Comparison of ENCODE assay signal across 14 cellular contexts in the genomic region with DNA sequence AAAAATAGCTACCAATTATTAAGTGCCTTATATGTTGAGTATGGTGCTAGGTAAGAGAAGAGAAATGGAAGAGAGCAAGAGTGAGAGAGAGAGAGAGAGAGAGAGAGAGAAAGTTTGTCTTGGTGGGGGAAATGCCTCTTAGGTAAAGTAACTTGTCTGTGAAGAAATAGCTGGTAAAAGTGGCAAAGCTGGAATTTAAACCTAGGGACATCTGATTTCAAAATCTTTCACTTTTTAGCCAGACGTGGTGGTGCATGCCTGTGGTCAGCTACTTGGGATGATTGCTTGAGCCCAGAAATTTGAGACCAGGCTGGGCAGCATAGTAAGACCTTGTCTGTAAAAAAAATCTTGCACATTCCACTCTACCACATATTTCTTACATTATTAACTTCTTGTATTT. TPM values are rescaled to one million over a fixed set of nuclear protein-coding genes. Genes with fewer than 3 reads are reported as not detected.
A peak's percentile ranks its signal among the peaks of the same experiment; 100 is the strongest.
DNase-seq lines count a peak whose midpoint lies in the region; ATAC-seq, FAIRE-seq and TF ChIP-seq lines count a peak whose summit lies in the region.
"Had no signal": no experiment of that assay in that cellular context is flagged by ENCODE, and none has a peak within 500 bp of the region (broad histone marks: within the 10 kb centered on the region; RNA-seq: fewer than 3 reads in every experiment).

No MANE protein-coding gene starts in this region.

- no peaks in the 10 kb centered on the region for H3K36me3 ChIP-seq in skeletal muscle satellite cell (ENCODE audit: insufficient read depth, low read length)
- H3K36me3 ChIP-seq in testis (ENCODE audit: low read depth, missing control alignments), result no peaks in the 10 kb centered on the region

- 72 to 88% methylated on average over 1 of the region's 1 CpG for WGBS in testis, 2 donors

- no peak overlapping the region for H3K27ac Mint-ChIP-seq in endothelial cell (ENCODE audit: unreplicated experiment)
- H3K27ac Mint-ChIP-seq: activated CD4-positive, alpha-beta T cell treated with anti-CD3 and anti-CD28 coated beads, Interleukin-2, amount 10 ng/mL, durations not matched to agents 24 days and 14 days; memory B cell had no signal

- no peak for TF ChIP-seq POLR2A in H54 (IDR thresholded peaks at IDR 0.05; ENCODE audit: low read depth, low read length)
- TF ChIP-seq POLR2A in testis (IDR thresholded peaks at IDR 0.05), result no peak

- CTCF ChIA-PET in GM10248 (lab: Yijun Ruan, JAX), result interaction anchor here (1.4 to 1.8 kb wide), 2 partner anchors 9 to 10 kb away, joined by 4 read pairs; no protein-coding TSS in a partner anchor

- no peak for TF ChIP-seq CTCF in fibroblast of the aortic adventitia (IDR thresholded peaks at IDR 0.05; ENCODE audit: insufficient read depth, low read length)
- TF ChIP-seq CTCF in endothelial cell (IDR thresholded peaks at IDR 0.05; ENCODE audit: unreplicated experiment), result no peak
- no peak for TF ChIP-seq CTCF in testis (IDR thresholded peaks at IDR 0.05)
- TF ChIP-seq CTCF in GM10248 (IDR thresholded peaks at IDR 0.05; ENCODE audit: control extremely low read depth, extremely low read depth, low read depth, missing control alignments), result no peak

- DNase-seq in H54 (ENCODE audit: insufficient read length, low spot score) (peak; percentile 12), T1000 (lab: John Stamatoyannopoulos, UW) (peak; percentile 40), fibroblast of the aortic adventitia (ENCODE audit: low read depth) (peak; percentile 97), endothelial cell (ENCODE audit: low spot score) (no peak), testis (no peak), GM10248 (ENCODE audit: extremely low spot score) (no peak)
- DNase-seq: activated CD4-positive, alpha-beta T cell treated with anti-CD3 and anti-CD28 coated beads, Interleukin-2, amount 10 ng/mL, durations not matched to agents 24 days and 14 days; head of caudate nucleus; NCI-H1417; posterior cingulate gyrus had no signal

- no peaks in the 10 kb centered on the region for H3K4me1 Mint-ChIP-seq in endothelial cell (ENCODE audit: unreplicated experiment)
- H3K4me1 Mint-ChIP-seq: activated CD4-positive, alpha-beta T cell treated with anti-CD3 and anti-CD28 coated beads, Interleukin-2, amount 10 ng/mL, durations not matched to agents 24 days and 14 days; memory B cell had no signal

- H3K4me1 ChIP-seq in skeletal muscle satellite cell (ENCODE audit: control insufficient read depth, insufficient read depth, low read length) (peaks cover 41% of the 10 kb centered on the region), testis (no peaks in the 10 kb centered on the region)

- H3K4me3 Mint-ChIP-seq in endothelial cell (ENCODE audit: unreplicated experiment), result no peak overlapping the region
- H3K4me3 Mint-ChIP-seq: activated CD4-positive, alpha-beta T cell treated with anti-CD3 and anti-CD28 coated beads, Interleukin-2, amount 10 ng/mL, durations not matched to agents 24 days and 14 days; memory B cell had no signal

- no peak for ATAC-seq in HG02759 (IDR thresholded peaks at IDR 0.05; ENCODE audit: unreplicated experiment)

- POLR2A ChIA-PET in GM10248 (lab: Yijun Ruan, JAX), result no interaction called here

- H3K27me3 ChIP-seq in skeletal muscle satellite cell (ENCODE audit: control insufficient read depth, insufficient read depth, low read length) (no peaks in the 10 kb centered on the region), testis (no peaks in the 10 kb centered on the region)

- no peak overlapping the region for H3K4me3 ChIP-seq in fibroblast of the aortic adventitia (ENCODE audit: low read depth, low read length)
- no peak overlapping the region for H3K4me3 ChIP-seq in skeletal muscle satellite cell (ENCODE audit: low read length)
- H3K4me3 ChIP-seq in testis, result no peak overlapping the region
- H3K4me3 ChIP-seq: coronary artery had no signal

- no peaks in the 10 kb centered on the region for H3K27me3 Mint-ChIP-seq in endothelial cell (ENCODE audit: unreplicated experiment)
- H3K27me3 Mint-ChIP-seq: activated CD4-positive, alpha-beta T cell treated with anti-CD3 and anti-CD28 coated beads, Interleukin-2, amount 10 ng/mL, durations not matched to agents 24 days and 14 days; memory B cell had no signal

- no peaks in the 10 kb centered on the region for H3K9me3 Mint-ChIP-seq in endothelial cell (ENCODE audit: unreplicated experiment)
- H3K9me3 Mint-ChIP-seq: activated CD4-positive, alpha-beta T cell treated with anti-CD3 and anti-CD28 coated beads, Interleukin-2, amount 10 ng/mL, durations not matched to agents 24 days and 14 days; memory B cell had no signal

- H3K9ac ChIP-seq in skeletal muscle satellite cell (ENCODE audit: low read depth, low read length), result peak overlapping the region; percentile 18

- H3K9me3 ChIP-seq in skeletal muscle satellite cell (replicated peaks; ENCODE audit: low read length) (no peaks in the 10 kb centered on the region), testis (no peaks in the 10 kb centered on the region)

- peak overlapping the region; percentile 56 for H3K4me2 ChIP-seq in skeletal muscle satellite cell (ENCODE audit: low read length)

- FAIRE-seq in H54 (lab: Jason Lieb, UNC), result no peak

- H3K27ac ChIP-seq in testis, result no peak overlapping the region
- H3K27ac ChIP-seq: coronary artery had no signal

- intact Hi-C loops in testis (cut with DNase I; ENCODE audit: low total_unique reads), result no loop called here

- no peaks in the 10 kb centered on the region for H3K36me3 Mint-ChIP-seq in endothelial cell (ENCODE audit: low read depth, unreplicated experiment)

RNA-seq across cellular contexts. Expression of a gene that starts 23.0 kb away (rescaled TPM):
- total RNA-seq in fibroblast of the aortic adventitia (ENCODE audit: low replicate concordance) (20.4 and 29.7 TPM in 2 replicates), endothelial cell (ENCODE audit: unreplicated experiment) (26.3 TPM), testis (10 to 100 TPM; 56.8 to 63.7 TPM)
- total RNA-seq in skeletal muscle satellite cell (2012; rRNA removed), result 16.4 and 26.1 TPM in 2 replicates
- polyA plus RNA-seq in testis (ENCODE audit: insufficient read depth, low read depth, low replicate concordance), result 133 TPM

Comparison
In these comparisons a context has a peak if more than half of its experiments do, and no peak if none do; other contexts are left out.
1. DNase-seq: peak in H54 (single experiment), T1000 (single experiment) and fibroblast of the aortic adventitia (single experiment); none in endothelial cell (single experiment), testis (single experiment) and GM10248 (single experiment).